Comparison of ENCODE assay signal across 26 cellular contexts in genomic region chr2:220962556-220962955, GRCh38.
"Had no signal": no experiment of that assay in that cellular context is flagged by ENCODE, and none has a peak within 500 bp of the region (broad histone marks: within the 10 kb centered on the region; RNA-seq: fewer than 3 reads in every experiment).

No MANE protein-coding gene starts in this region.

- FAIRE-seq: bronchial epithelial cell, islet of Langerhans had no signal

- H3K36me3 Mint-ChIP-seq: naive B cell; stimulated activated naive B cell treated with anti-CD40 and anti-IgM and Interleukin-4, amounts not matched to agents 10 μg/mL and 1 μg/mL and 100 μg/mL, for 72 hours; T-cell had no signal

- H3K9me3 ChIP-seq: testis, uterus had no signal

- H2AFZ ChIP-seq: hepatocyte had no signal

- H3K4me2 ChIP-seq: hepatocyte, smooth muscle cell had no signal

- H3K27me3 Mint-ChIP-seq: activated CD4-positive, alpha-beta memory T cell treated with anti-CD3 and anti-CD28 coated beads, Interleukin-2, amount 10 ng/mL, durations not matched to agents 7 days and 5 days; activated CD4-positive, alpha-beta T cell treated with anti-CD3 and anti-CD28 coated beads, Interleukin-2, amount 10 ng/mL, durations not matched to agents 24 days and 14 days; stimulated activated naive B cell treated with anti-CD40 and anti-IgM and Interleukin-4, amounts not matched to agents 10 μg/mL and 1 μg/mL and 100 μg/mL, for 72 hours had no signal

- H3K4me3 Mint-ChIP-seq: activated CD4-positive, alpha-beta memory T cell treated with anti-CD3 and anti-CD28 coated beads, Interleukin-2, amount 10 ng/mL, durations not matched to agents 7 days and 5 days; activated CD4-positive, alpha-beta T cell treated with anti-CD3 and anti-CD28 coated beads, Interleukin-2, amount 10 ng/mL, durations not matched to agents 24 days and 14 days; activated naive CD8-positive, alpha-beta T cell treated with anti-CD3 and anti-CD28 coated beads, Interleukin-2, amount 50 U/mL, for 24 hours; naive B cell; neural crest cell; stimulated activated naive B cell treated with anti-CD40 and anti-IgM and Interleukin-4, amounts not matched to agents 10 μg/mL and 1 μg/mL and 100 μg/mL, for 72 hours; T-cell; T-helper 2 cell treated with Interferon-gamma antibody and Interleukin-4, amounts not matched to agents 5 μg/mL and 100 μg/mL, for 36 hours had no signal

- H3K79me2 ChIP-seq: hepatocyte had no signal

- H3K4me3 ChIP-seq: hepatocyte, smooth muscle cell, testis, uterus had no signal

- H3K4me1 ChIP-seq: foreskin keratinocyte, testis, uterus had no signal

- H3K27ac ChIP-seq: epithelial cell of prostate, foreskin keratinocyte, hepatocyte, testis, uterus, VCaP had no signal

- H3K36me3 ChIP-seq: uterus had no signal

- H3K27me3 ChIP-seq: foreskin keratinocyte, hepatocyte, testis, uterus had no signal

- H3K27ac Mint-ChIP-seq: activated CD4-positive, alpha-beta memory T cell treated with anti-CD3 and anti-CD28 coated beads, Interleukin-2, amount 10 ng/mL, durations not matched to agents 7 days and 5 days; activated CD4-positive, alpha-beta T cell treated with anti-CD3 and anti-CD28 coated beads, Interleukin-2, amount 10 ng/mL, durations not matched to agents 24 days and 14 days; activated naive CD8-positive, alpha-beta T cell treated with anti-CD3 and anti-CD28 coated beads, Interleukin-2, amount 50 U/mL, for 24 hours; naive B cell; stimulated activated naive B cell treated with anti-CD40 and anti-IgM and Interleukin-4, amounts not matched to agents 10 μg/mL and 1 μg/mL and 100 μg/mL, for 72 hours; T-cell; T-helper 2 cell treated with Interferon-gamma antibody and Interleukin-4, amounts not matched to agents 5 μg/mL and 100 μg/mL, for 36 hours had no signal

- H3K9me3 Mint-ChIP-seq: activated CD4-positive, alpha-beta memory T cell treated with anti-CD3 and anti-CD28 coated beads, Interleukin-2, amount 10 ng/mL, durations not matched to agents 7 days and 5 days; activated CD4-positive, alpha-beta T cell treated with anti-CD3 and anti-CD28 coated beads, Interleukin-2, amount 10 ng/mL, durations not matched to agents 24 days and 14 days; stimulated activated naive B cell treated with anti-CD40 and anti-IgM and Interleukin-4, amounts not matched to agents 10 μg/mL and 1 μg/mL and 100 μg/mL, for 72 hours; T-cell; T-helper 2 cell treated with Interferon-gamma antibody and Interleukin-4, amounts not matched to agents 5 μg/mL and 100 μg/mL, for 36 hours had no signal

- DNase-seq: activated CD4-positive, alpha-beta memory T cell treated with anti-CD3 and anti-CD28 coated beads, Interleukin-2, amount 10 ng/mL, durations not matched to agents 7 days and 5 days; activated CD4-positive, alpha-beta T cell treated with anti-CD3 and anti-CD28 coated beads, Interleukin-2, amount 10 ng/mL, durations not matched to agents 24 days and 14 days; activated effector memory CD4-positive, alpha-beta T cell treated with anti-CD3 and anti-CD28 coated beads, Interleukin-2, amount 50 U/mL, for 16 hours; activated naive CD4-positive, alpha-beta T cell treated with anti-CD3 and anti-CD28 coated beads, Interleukin-2, amount 50 U/mL, for 16 hours; activated naive CD8-positive, alpha-beta T cell treated with anti-CD3 and anti-CD28 coated beads, Interleukin-2, amount 50 U/mL, for 24 hours; aorta; cerebellar nuclear complex; cortex of kidney; foreskin keratinocyte; left ventricle myocardium superior; naive B cell; stimulated activated CD4-positive, alpha-beta T cell treated with anti-CD3 and anti-CD28 coated beads, Interleukin-15, amount 100 ng/mL, for 24 hours; stimulated activated naive B cell treated with anti-CD40 and anti-IgM and Interleukin-4, amounts not matched to agents 10 μg/mL and 1 μg/mL and 100 μg/mL, for 72 hours; T-cell; testis; uterus had no signal

- H3K4me1 Mint-ChIP-seq: activated CD4-positive, alpha-beta memory T cell treated with anti-CD3 and anti-CD28 coated beads, Interleukin-2, amount 10 ng/mL, durations not matched to agents 7 days and 5 days; activated CD4-positive, alpha-beta T cell treated with anti-CD3 and anti-CD28 coated beads, Interleukin-2, amount 10 ng/mL, durations not matched to agents 24 days and 14 days; activated naive CD8-positive, alpha-beta T cell treated with anti-CD3 and anti-CD28 coated beads, Interleukin-2, amount 50 U/mL, for 24 hours; naive B cell; neural crest cell; stimulated activated naive B cell treated with anti-CD40 and anti-IgM and Interleukin-4, amounts not matched to agents 10 μg/mL and 1 μg/mL and 100 μg/mL, for 72 hours; T-cell had no signal

- ATAC-seq: activated CD4-positive, CD25-positive, alpha-beta regulatory T cell treated with anti-CD3 and anti-CD28 coated beads, Interleukin-2, amount 50 U/mL, for 24 hours; activated naive CD8-positive, alpha-beta T cell treated with anti-CD3 and anti-CD28 coated beads, Interleukin-2, amount 50 U/mL, for 24 hours; foreskin keratinocyte; left ventricle myocardium superior; sciatic nerve; stimulated activated naive B cell treated with anti-CD40 and anti-IgM and Interleukin-4, amounts not matched to agents 10 μg/mL and 1 μg/mL and 100 μg/mL, for 72 hours; T-cell had no signal
